1 cellular context compared by ENCODE assay signal in genomic region chr15:74906193-74906449, GRCh38.
A peak's percentile ranks its signal among the peaks of the same experiment; 100 is the strongest.
TF ChIP-seq lines count a peak whose summit lies in the region.

No MANE protein-coding gene starts in this region.

TF ChIP-seq in K562, 482 proteins besides CTCF, POLR2A, EP300 and RAD21:
- TF ChIP-seq NONO (IDR thresholded peaks at IDR 0.05; ENCODE audit: low read depth in 2 of 2, low read length in 1 of 2) = no peak
- no peak for TF ChIP-seq ZNF444 (CRISPR knock-in tag; IDR thresholded peaks at IDR 0.05)
- TF ChIP-seq RBM25 (IDR thresholded peaks at IDR 0.05; ENCODE audit: low read depth, low read length, severe bottlenecking) = no peak
- 0 out of 2 replicates have a peak, but pooled peaks have one; percentile 8 for TF ChIP-seq MAX (CRISPR knock-in tag; IDR thresholded peaks at IDR 0.05)
- TF ChIP-seq ZFP36 (IDR thresholded peaks at IDR 0.05; ENCODE audit: low read depth, low read length, partially characterized antibody) = no peak
- TF ChIP-seq KDM2B (CRISPR knock-in tag; IDR thresholded peaks at IDR 0.05) = no peak
- TF ChIP-seq EWSR1 (IDR thresholded peaks at IDR 0.05; ENCODE audit: borderline replicate concordance, low read depth, partially characterized antibody) = no peak
- no peak for TF ChIP-seq ZNF609 (CRISPR knock-in tag; IDR thresholded peaks at IDR 0.05; ENCODE audit: borderline replicate concordance)
- TF ChIP-seq ZNF324 (CRISPR knock-in tag; IDR thresholded peaks at IDR 0.05) = no peak
- peak; percentile 31; the same call in 1 of the 2 replicates for TF ChIP-seq NR2C2 (CRISPR knock-in tag; IDR thresholded peaks at IDR 0.05)
- no peak for TF ChIP-seq NR2C2 (tag; IDR thresholded peaks at IDR 0.05)
- TF ChIP-seq ZNF449 (CRISPR knock-in tag; IDR thresholded peaks at IDR 0.05) = no peak
- TF ChIP-seq CTBP1 (IDR thresholded peaks at IDR 0.05; ENCODE audit: borderline replicate concordance) = 0 out of 2 replicates have a peak, but pooled peaks have one; percentile 11
- no peak for TF ChIP-seq FOXA1 (IDR thresholded peaks at IDR 0.05; ENCODE audit: borderline replicate concordance)
- no peak for TF ChIP-seq TAF9B (IDR thresholded peaks at IDR 0.05; ENCODE audit: partially characterized antibody)
- peak; percentile 85 for TF ChIP-seq CHD1 (IDR thresholded peaks at IDR 0.05; ENCODE audit: low read length)
- peak; percentile 3 for TF ChIP-seq TBP (optimal IDR thresholded peaks at IDR 0.05; ENCODE audit: low read depth, low read length)
- TF ChIP-seq SREBF1 (IDR thresholded peaks at IDR 0.05; ENCODE audit: borderline replicate concordance, low read depth, low read length) = no peak
- no peak for TF ChIP-seq CGGBP1 (CRISPR knock-in tag; IDR thresholded peaks at IDR 0.05)
- no peak for TF ChIP-seq NCOA4 (IDR thresholded peaks at IDR 0.05; ENCODE audit: partially characterized antibody)
- no peak for TF ChIP-seq TRIM24 (IDR thresholded peaks at IDR 0.05)
- no peak for TF ChIP-seq PHF21A (IDR thresholded peaks at IDR 0.05; ENCODE audit: borderline replicate concordance, low read depth)
- TF ChIP-seq MYC (IDR thresholded peaks at IDR 0.05; ENCODE audit: low read depth, low read length) = no peak
- peak; percentile 77; the same call in 1 of the 2 replicates for TF ChIP-seq MYC (CRISPR knock-in tag; IDR thresholded peaks at IDR 0.05; ENCODE audit: borderline replicate concordance, low read depth)
- TF ChIP-seq ARID2 (IDR thresholded peaks at IDR 0.05) = no peak
- no peak for TF ChIP-seq ESRRB (CRISPR knock-in tag; IDR thresholded peaks at IDR 0.05; ENCODE audit: borderline replicate concordance)
- no peak for TF ChIP-seq ZNF12 (CRISPR knock-in tag; IDR thresholded peaks at IDR 0.05)
- no peak for TF ChIP-seq BRF1 (IDR thresholded peaks at IDR 0.05; ENCODE audit: borderline replicate concordance, extremely low read depth, insufficient read length)
